8 cellular contexts compared by ENCODE assay signal in genomic region chr7:45920543-45921380, GRCh38. TPM values are rescaled to one million over a fixed set of nuclear protein-coding genes. Genes with fewer than 3 reads are reported as not detected.
DNase-seq lines count a peak whose midpoint lies in the region; ATAC-seq and TF ChIP-seq lines count a peak whose summit lies in the region.

A gene with protein sequence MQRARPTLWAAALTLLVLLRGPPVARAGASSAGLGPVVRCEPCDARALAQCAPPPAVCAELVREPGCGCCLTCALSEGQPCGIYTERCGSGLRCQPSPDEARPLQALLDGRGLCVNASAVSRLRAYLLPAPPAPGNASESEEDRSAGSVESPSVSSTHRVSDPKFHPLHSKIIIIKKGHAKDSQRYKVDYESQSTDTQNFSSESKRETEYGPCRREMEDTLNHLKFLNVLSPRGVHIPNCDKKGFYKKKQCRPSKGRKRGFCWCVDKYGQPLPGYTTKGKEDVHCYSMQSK (minus strand): TSS chr7:45921272. CDS start chr7:45921140, 132 bp downstream.

- DNase-seq in EL: peak; percentile 76
- peak; percentile 48 for DNase-seq in NCI-H1417 treated with DMSO at 0.1 percent for 48 hours (lab: John Stamatoyannopoulos, UW)
- peak; percentile 72 for DNase-seq in adipocyte (ENCODE audit: low read depth)
- peak; percentile 34 to 52 for DNase-seq in heart right ventricle
- DNase-seq in trophoblast cell: peak; percentile 75 to 82
- DNase-seq in stimulated activated CD4-positive, alpha-beta T cell treated with anti-CD3 and anti-CD28 coated beads, Interleukin-2, amount 100 ng/mL, for 48 hours: no peak

- H3K18ac ChIP-seq in trophoblast cell (ENCODE audit: low read length): peak within 1 kb of the TSS; percentile 93

- no peaks in the 10 kb centered on the region for H3K27me3 ChIP-seq in adipocyte (replicated peaks; ENCODE audit: control insufficient read depth, insufficient read depth, low read length)
- H3K27me3 ChIP-seq in heart right ventricle: peaks cover 0 to 69% (median 0%) of the 10 kb centered on the region in 7 donors
- H3K27me3 ChIP-seq in trophoblast cell (ENCODE audit: insufficient read depth, low read length): no peaks in the 10 kb centered on the region

- peak within 1 kb of the TSS; percentile 97 for H2BK5ac ChIP-seq in trophoblast cell (ENCODE audit: low read depth, low read length, poor library complexity)

- H4K12ac ChIP-seq in trophoblast cell (ENCODE audit: low read depth, low read length): peak within 1 kb of the TSS; percentile 45

- WGBS in heart right ventricle, 2 donors: 0 to 1% methylated on average over 95 to 109 of the region's 109 CpGs
- WGBS in trophoblast cell (ENCODE audit: extremely low coverage, insufficient coverage, insufficient read length): no CpG with 5 or more reads among the region's 109 CpGs

- H2BK120ac ChIP-seq in trophoblast cell (ENCODE audit: insufficient read depth, low read length, poor library complexity): peak within 1 kb of the TSS; percentile 98

- H3K4me1 ChIP-seq in adipocyte (ENCODE audit: control insufficient read depth, insufficient read depth, low read length) (peaks cover 64% of the 10 kb centered on the region), heart right ventricle (peaks cover 5 to 64% (median 47%) of the 10 kb centered on the region in 9 donors), trophoblast cell (ENCODE audit: control insufficient read depth in 1 of 2, insufficient read depth in 2 of 2, low read length in 2 of 2) (peaks cover 9 to 27% of the 10 kb centered on the region in 2 experiments)

- H2BK12ac ChIP-seq in trophoblast cell (ENCODE audit: low read length): peak within 1 kb of the TSS; percentile 99

- H3K36me3 ChIP-seq in adipocyte (ENCODE audit: control insufficient read depth, insufficient read depth, low read length, severe bottlenecking) (peaks cover 16% of the 10 kb centered on the region), heart right ventricle (peaks cover 0 to 15% (median 7%) of the 10 kb centered on the region in 9 donors), trophoblast cell (ENCODE audit: control insufficient read depth in 1 of 2, insufficient read depth in 2 of 2, low read length in 2 of 2) (peaks cover 33 to 38% of the 10 kb centered on the region in 2 experiments)

- H3K79me2 ChIP-seq in trophoblast cell (ENCODE audit: control insufficient read depth, insufficient read depth, low read length, poor library complexity): peaks cover 29% of the 10 kb centered on the region

- H3K4me3 ChIP-seq in adipocyte (ENCODE audit: low read length): peak within 1 kb of the TSS; percentile 82
- H3K4me3 ChIP-seq in heart right ventricle: peak within 1 kb of the TSS; percentile 24 to 77 (median 64)
- H3K4me3 ChIP-seq in trophoblast cell (ENCODE audit: low read depth, low read length): peak within 1 kb of the TSS; percentile 98

- H3K23ac ChIP-seq in trophoblast cell (ENCODE audit: low read length): no peak within 1 kb of the TSS

- H3K14ac ChIP-seq in trophoblast cell (ENCODE audit: low read length): peak within 1 kb of the TSS; percentile 96

- H3K79me1 ChIP-seq in trophoblast cell (ENCODE audit: low read length): peaks cover 48% of the 10 kb centered on the region

- TF ChIP-seq CTCF in heart right ventricle (IDR thresholded peaks at IDR 0.05): no peak

- H3K27ac ChIP-seq in heart right ventricle (peak within 1 kb of the TSS; percentile 11 to 73 (median 60)), trophoblast cell (ENCODE audit: low read depth, low read length) (peak within 1 kb of the TSS; percentile 92)

- H3K9ac ChIP-seq in adipocyte (ENCODE audit: low read length) (peak within 1 kb of the TSS; percentile 73), trophoblast cell (ENCODE audit: low read length) (peak within 1 kb of the TSS; percentile 98)

- H4K91ac ChIP-seq in trophoblast cell (ENCODE audit: low read depth, low read length): peak within 1 kb of the TSS; percentile 98

- H3K9me3 ChIP-seq in adipocyte (ENCODE audit: control insufficient read depth, low read length) (no peaks in the 10 kb centered on the region), heart right ventricle (no peaks in the 10 kb centered on the region), trophoblast cell (ENCODE audit: insufficient read depth, low read depth, low read length) (no peaks in the 10 kb centered on the region)

- ATAC-seq in heart right ventricle (peak; percentile 44 to 87 (median 65)), HG03520 (IDR thresholded peaks at IDR 0.05; ENCODE audit: unreplicated experiment) (no peak), GM19035 (IDR thresholded peaks at IDR 0.05; ENCODE audit: unreplicated experiment) (no peak)

- H3K4me2 ChIP-seq in trophoblast cell (ENCODE audit: low read length): peak within 1 kb of the TSS; percentile 76

- H3K4ac ChIP-seq in trophoblast cell (ENCODE audit: low read depth, low read length): peak within 1 kb of the TSS; percentile 97

- intact Hi-C loops in heart right ventricle (cut with DNase I): loop anchor here in 9 of 10 donors (2.0 to 10.0 kb wide), 12 partner anchors 294 to 1334 kb away; no protein-coding TSS in a partner anchor

- H2AFZ ChIP-seq in trophoblast cell (ENCODE audit: insufficient read depth, low read length, poor library complexity): peak within 1 kb of the TSS; percentile 89

- H4K8ac ChIP-seq in trophoblast cell (ENCODE audit: low read depth, low read length): peak within 1 kb of the TSS; percentile 72

- H2AK5ac ChIP-seq in trophoblast cell (ENCODE audit: low read length): peak within 1 kb of the TSS; percentile 94

RNA-seq across cellular contexts. Expression of the gene that starts here (rescaled TPM):
- total RNA-seq in heart right ventricle: 100 to 1,000 TPM in 1 of 10 donors, 10 to 100 TPM in 9; 32.1 to 104 (median 63.7) TPM
- 100 to 1,000 TPM in 1 of 2 donors, 10 to 100 TPM in 1; 82.8 to 183 TPM for polyA plus RNA-seq in heart right ventricle
- polyA plus RNA-seq in trophoblast cell (2013): 2,874 and 2,927 TPM in 2 replicates

Comparison
In these comparisons a context has a peak if more than half of its experiments do, and no peak if none do; other contexts are left out.
1. DNase-seq: peak in EL (single experiment), NCI-H1417 treated with DMSO at 0.1 percent for 48 hours (single experiment), adipocyte (single experiment), heart right ventricle (2 of 2) and trophoblast cell (2 of 2); none in stimulated activated CD4-positive, alpha-beta T cell treated with anti-CD3 and anti-CD28 coated beads, Interleukin-2, amount 100 ng/mL, for 48 hours (0 of 2).
2. ATAC-seq: peak in heart right ventricle (8 of 8); none in HG03520 (single experiment) and GM19035 (single experiment).
3. Peak in every context shown above with its lines, with median percentiles within 50 percentile points of each other: H3K4me3 ChIP-seq.